Comparison of ENCODE assay signal across 22 cellular contexts in the genomic region with DNA sequence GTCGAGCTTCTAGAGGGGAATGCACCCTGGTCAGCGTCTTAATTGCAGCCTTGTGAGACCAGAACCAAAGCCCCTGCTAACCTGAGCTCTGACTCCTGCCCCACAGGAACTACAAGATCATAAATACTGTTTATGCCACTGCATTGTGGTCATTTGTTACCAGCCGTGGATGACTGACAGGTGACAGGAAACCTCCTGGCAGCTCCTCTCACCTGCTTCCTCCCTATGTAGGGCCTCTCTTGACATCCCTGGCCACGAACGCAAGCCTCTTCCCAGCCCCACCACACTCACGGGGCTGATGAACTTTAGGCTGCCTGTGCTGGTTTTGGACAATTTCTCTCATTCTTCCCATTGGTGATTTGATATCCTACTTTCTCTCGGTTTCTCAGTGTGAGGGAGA.
DNase-seq lines count a peak whose midpoint lies in the region; ATAC-seq lines count a peak whose summit lies in the region.
"Had no signal": no experiment of that assay in that cellular context is flagged by ENCODE, and none has a peak within 500 bp of the region (broad histone marks: within the 10 kb centered on the region; RNA-seq: fewer than 3 reads in every experiment).

No MANE protein-coding gene starts in this region.

- no peak overlapping the region for H3K27ac ChIP-seq in GM23248
- H3K27ac ChIP-seq: 22Rv1, SJSA1 had no signal

- H2AFZ ChIP-seq in GM23248, result no peak overlapping the region

- H3K4me2 ChIP-seq in GM23248 (ENCODE audit: unreplicated experiment), result no peak overlapping the region

- no peaks in the 10 kb centered on the region for H3K9me2 ChIP-seq in GM23248 (ENCODE audit: insufficient read depth)

- no peaks in the 10 kb centered on the region for H3F3A ChIP-seq in GM23248 (ENCODE audit: insufficient read depth)

- H3K79me2 ChIP-seq in GM23248 (ENCODE audit: insufficient read depth), result no peaks in the 10 kb centered on the region

- 29 to 34% methylated on average over 7 of the region's 7 CpGs for WGBS in GM23248 (ENCODE audit: low coverage in 1 of 2, low lambda C conversion rate in 2 of 2, missing lambda C conversion rate in 2 of 2), 2 experiments

- H3K4me1 Mint-ChIP-seq in activated naive CD4-positive, alpha-beta T cell treated with anti-CD3 and anti-CD28 coated beads for 36 hours (ENCODE audit: low read depth), result peaks cover 67% of the 10 kb centered on the region
- H3K4me1 Mint-ChIP-seq in T-cell, result peaks cover 48 to 70% (median 62%) of the 10 kb centered on the region in 3 donors
- H3K4me1 Mint-ChIP-seq: B cell had no signal

- H4K20me1 ChIP-seq in GM23248 (ENCODE audit: insufficient read depth), result no peaks in the 10 kb centered on the region

- no peaks in the 10 kb centered on the region for H3K27me3 ChIP-seq in GM23248 (replicated peaks; ENCODE audit: insufficient read depth)
- H3K27me3 ChIP-seq: SJSA1 had no signal

- H3K9ac ChIP-seq in GM23248, result no peak overlapping the region

- no peaks in the 10 kb centered on the region for H3K27me3 Mint-ChIP-seq in activated naive CD4-positive, alpha-beta T cell treated with anti-CD3 and anti-CD28 coated beads for 36 hours (ENCODE audit: low read depth)
- H3K27me3 Mint-ChIP-seq in T-cell, result peaks cover 0 to 2% of the 10 kb centered on the region in 2 donors

- no peaks in the 10 kb centered on the region for H3K9me3 ChIP-seq in GM23248 (ENCODE audit: low read depth)
- H3K9me3 ChIP-seq: SJSA1 had no signal

- intact Hi-C loops in activated naive CD4-positive, alpha-beta T cell treated with anti-CD3 and anti-CD28 coated beads for 36 hours (cut with micrococcal nuclease), result no loop called here

- DNase-seq in DMS153 treated with DMSO at 0.1 percent for 48 hours (lab: John Stamatoyannopoulos, UW; ENCODE audit: unreplicated experiment), result peak; percentile 5
- DNase-seq in DMS153 (lab: John Stamatoyannopoulos, UW), result no peak
- DNase-seq in activated naive CD4-positive, alpha-beta T cell treated with anti-CD3 and anti-CD28 coated beads for 36 hours, result peak; percentile 33
- DNase-seq in activated naive CD4-positive, alpha-beta T cell treated with Interleukin-2 at 50 U/mL for 16 hours, result no peak
- DNase-seq in Jurkat, Clone E6-1 (ENCODE audit: low read depth, low spot score), result peak; percentile 78
- no peak for DNase-seq in T-cell
- no peak for DNase-seq in NCI-H1048 (lab: John Stamatoyannopoulos, UW)
- no peak for DNase-seq in GM23248
- DNase-seq: DMS53, Kasumi-1, MV-4-11, NCI-H1105 treated with DMSO at 0.1 percent for 48 hours, NCI-H146, NCI-H1930, NCI-H446 treated with DMSO at 0.1 percent for 48 hours, NCI-H774, Right ventricle myocardium superior, RPMI8226 had no signal

- H3K36me3 ChIP-seq in GM23248 (ENCODE audit: low read depth), result no peaks in the 10 kb centered on the region
- H3K36me3 ChIP-seq: SJSA1 had no signal

- no peak overlapping the region for H3K27ac Mint-ChIP-seq in activated naive CD4-positive, alpha-beta T cell treated with anti-CD3 and anti-CD28 coated beads for 36 hours
- H3K27ac Mint-ChIP-seq in T-cell, result no peak overlapping the region
- H3K27ac Mint-ChIP-seq: B cell, CD14-positive monocyte had no signal

- H3K9me3 Mint-ChIP-seq in activated naive CD4-positive, alpha-beta T cell treated with anti-CD3 and anti-CD28 coated beads for 36 hours, result no peaks in the 10 kb centered on the region
- no peaks in the 10 kb centered on the region for H3K9me3 Mint-ChIP-seq in T-cell

- H3K4me3 ChIP-seq in Jurkat, Clone E6-1 (ENCODE audit: low read length), result no peak overlapping the region
- H3K4me3 ChIP-seq in GM23248, result no peak overlapping the region
- H3K4me3 ChIP-seq: SJSA1 had no signal

- in situ Hi-C loops in GM23248 (cut with MboI), result no loop called here

- no peaks in the 10 kb centered on the region for H3K4me1 ChIP-seq in GM23248 (ENCODE audit: insufficient read depth)
- H3K4me1 ChIP-seq: SJSA1 had no signal

- H3K4me3 Mint-ChIP-seq in activated naive CD4-positive, alpha-beta T cell treated with anti-CD3 and anti-CD28 coated beads for 36 hours, result no peak overlapping the region
- H3K4me3 Mint-ChIP-seq in T-cell, result peak overlapping the region in 1 of 3 donors; percentile 4
- H3K4me3 Mint-ChIP-seq: B cell, CD14-positive monocyte had no signal

- no peaks in the 10 kb centered on the region for H3K36me3 Mint-ChIP-seq in activated naive CD4-positive, alpha-beta T cell treated with anti-CD3 and anti-CD28 coated beads for 36 hours (ENCODE audit: low read depth)
- no peaks in the 10 kb centered on the region for H3K36me3 Mint-ChIP-seq in T-cell
- H3K36me3 Mint-ChIP-seq: CD14-positive monocyte had no signal

- ATAC-seq in T-cell (replicated peaks in 1 of 4), result peak; percentile 32 to 57 (median 40)

- POLR2A ChIA-PET in T-cell (lab: Charles Lee), result no interaction called here

- CTCF ChIA-PET in activated naive CD4-positive, alpha-beta T cell treated with anti-CD3 and anti-CD28 coated beads for 36 hours (lab: Charles Lee), result interaction anchor here (0.7 kb wide), 1 partner anchor 9 kb away, joined by 3 read pairs; no protein-coding TSS in a partner anchor
- CTCF ChIA-PET in T-cell (lab: Charles Lee), result no interaction called here

Comparison
In these comparisons a context has a peak if more than half of its experiments do, and no peak if none do; other contexts are left out.
1. DNase-seq: peak in DMS153 treated with DMSO at 0.1 percent for 48 hours (single experiment), activated naive CD4-positive, alpha-beta T cell treated with anti-CD3 and anti-CD28 coated beads for 36 hours (single experiment) and Jurkat, Clone E6-1 (single experiment); none in DMS153 (single experiment), activated naive CD4-positive, alpha-beta T cell treated with Interleukin-2 at 50 U/mL for 16 hours (single experiment), T-cell (0 of 34), NCI-H1048 (single experiment) and GM23248 (single experiment).